In genomic region chr5:40796487-40796889, GRCh38 we compare ENCODE assay signal across 8 cellular contexts. TPM values are rescaled to one million over a fixed set of nuclear protein-coding genes. Genes with fewer than 3 reads are reported as not detected.
DNase-seq lines count a peak whose midpoint lies in the region; ATAC-seq and TF ChIP-seq lines count a peak whose summit lies in the region.

No MANE protein-coding gene starts in this region.

- H3K9me3 ChIP-seq in gastroesophageal sphincter: no peaks in the 10 kb centered on the region

- TF ChIP-seq POLR2A in gastroesophageal sphincter (IDR thresholded peaks at IDR 0.05): no peak

- ATAC-seq in gastroesophageal sphincter (peak; percentile 35), HG02588 (IDR thresholded peaks at IDR 0.05; ENCODE audit: unreplicated experiment) (no peak), HG03135 (IDR thresholded peaks at IDR 0.05; ENCODE audit: unreplicated experiment) (no peak), HG02642 (IDR thresholded peaks at IDR 0.05; ENCODE audit: poor library complexity, unreplicated experiment) (no peak), HG03354 (IDR thresholded peaks at IDR 0.05; ENCODE audit: poor library complexity, severe bottlenecking, unreplicated experiment) (no peak)

- no peaks in the 10 kb centered on the region for H3K27me3 ChIP-seq in H7 (ENCODE audit: control insufficient read depth, insufficient read depth, low read length)
- H3K27me3 ChIP-seq in gastroesophageal sphincter: no peaks in the 10 kb centered on the region

- H3K36me3 ChIP-seq in H7 (replicated peaks; ENCODE audit: control insufficient read depth, insufficient read depth, low read length) (no peaks in the 10 kb centered on the region), gastroesophageal sphincter (no peaks in the 10 kb centered on the region)

- TF ChIP-seq EP300 in gastroesophageal sphincter (IDR thresholded peaks at IDR 0.05): no peak

- no peak for TF ChIP-seq CTCF in gastroesophageal sphincter (IDR thresholded peaks at IDR 0.05)

- H3K4me3 ChIP-seq in H7 (ENCODE audit: insufficient read depth, low read depth, low read length) (peak overlapping the region; percentile 99; the same call in 1 of the 2 replicates), gastroesophageal sphincter (peak overlapping the region; percentile 65 to 99), skin epidermis (peak overlapping the region in 5 of 7 experiments; percentile 89 to 100 (median 98))

- WGBS in gastroesophageal sphincter (ENCODE audit: low coverage in 1 of 2), 2 donors: 31 to 33% methylated on average over 3 of the region's 3 CpGs

- peaks cover 3 to 70% (median 6%) of the 10 kb centered on the region in 3 donors for H3K4me1 ChIP-seq in gastroesophageal sphincter

- no peak for DNase-seq in H7
- peak; percentile 20 for DNase-seq in SKM-1 (lab: John Stamatoyannopoulos, UW; ENCODE audit: unreplicated experiment)

- H3K27ac ChIP-seq in gastroesophageal sphincter: peak overlapping the region in 2 of 4 donors; percentile 94 to 99
- H3K27ac ChIP-seq in skin epidermis: peak overlapping the region in 6 of 21 experiments; percentile 33 to 92 (median 90)

RNA-seq across cellular contexts. Expression of gene PRKAA1, which starts 1.7 kb away (rescaled TPM):
- 30.2 and 46.5 TPM in 2 replicates for total RNA-seq in H7 (2014; rRNA removed; shearing (Covaris generic))
- 100 to 1,000 TPM in 2 of 4 donors, 10 to 100 TPM in 2; 66.5 to 113 (median 97.9) TPM for total RNA-seq in gastroesophageal sphincter

RNA-seq across cellular contexts. Expression of gene RPL37, which starts 38.5 kb away (rescaled TPM):
- total RNA-seq in H7 (2014; rRNA removed; shearing (Covaris generic)): 1,413 and 1,683 TPM in 2 replicates
- 100 to 1,000 TPM in 2 of 4 donors, 10 to 100 TPM in 2; 64.0 to 132 (median 91.4) TPM for total RNA-seq in gastroesophageal sphincter

RNA-seq across cellular contexts. Expression of gene TTC33, which starts 40.7 kb away (rescaled TPM):
- 7.8 and 8.1 TPM in 2 replicates for total RNA-seq in H7 (2014; rRNA removed; shearing (Covaris generic))
- total RNA-seq in gastroesophageal sphincter: 10 to 100 TPM; 23.2 to 27.7 (median 25.8) TPM

RNA-seq across cellular contexts. Expression of gene CARD6, which starts 44.7 kb away (rescaled TPM):
- 0.22 and 0.35 TPM in 2 replicates for total RNA-seq in H7 (2014; rRNA removed; shearing (Covaris generic))
- total RNA-seq in gastroesophageal sphincter: 10 to 100 TPM in 1 of 4 donors, 1 to 10 TPM in 3; 4.8 to 13.6 (median 8.5) TPM

Comparison
In these comparisons a context has a peak if more than half of its experiments do, and no peak if none do; other contexts are left out.
1. RNA of gene RPL37, which starts 38.5 kb away (total RNA-seq): 1,413 to 1,683 TPM in H7; 64.0 to 132 TPM in gastroesophageal sphincter; every median in the first group is over 10 times any median in the second.
2. Peak in every context shown above with its lines, with median percentiles within 50 percentile points of each other: H3K4me3 ChIP-seq.